1 cellular context compared by ENCODE assay signal in genomic region chr22:19832476-19833108, GRCh38.
TF ChIP-seq lines count a peak whose summit lies in the region.

No MANE protein-coding gene starts in this region.

TF ChIP-seq in WTC11, 78 proteins besides CTCF, POLR2A, EP300 and RAD21 (continued from another document):
- TF ChIP-seq JAZF1 (CRISPR knock-in tag; IDR thresholded peaks at IDR 0.05) (no peak), MAX (CRISPR knock-in tag; IDR thresholded peaks at IDR 0.05) (no peak), JUN (CRISPR knock-in tag; IDR thresholded peaks at IDR 0.05) (no peak), SMAD4 (CRISPR knock-in tag; IDR thresholded peaks at IDR 0.05) (no peak), RELA (CRISPR knock-in tag; IDR thresholded peaks at IDR 0.05; ENCODE audit: borderline replicate concordance) (no peak), SOX15 (CRISPR knock-in tag; IDR thresholded peaks at IDR 0.05) (no peak), ZNF317 (CRISPR knock-in tag; IDR thresholded peaks at IDR 0.05; ENCODE audit: borderline replicate concordance, low read depth) (no peak), USF2 (CRISPR knock-in tag; IDR thresholded peaks at IDR 0.05) (no peak), HMGXB4 (CRISPR knock-in tag; IDR thresholded peaks at IDR 0.05) (no peak), ATF6 (CRISPR knock-in tag; IDR thresholded peaks at IDR 0.05) (no peak)
